Comparison of ENCODE assay signal across 8 cellular contexts in the genomic region with DNA sequence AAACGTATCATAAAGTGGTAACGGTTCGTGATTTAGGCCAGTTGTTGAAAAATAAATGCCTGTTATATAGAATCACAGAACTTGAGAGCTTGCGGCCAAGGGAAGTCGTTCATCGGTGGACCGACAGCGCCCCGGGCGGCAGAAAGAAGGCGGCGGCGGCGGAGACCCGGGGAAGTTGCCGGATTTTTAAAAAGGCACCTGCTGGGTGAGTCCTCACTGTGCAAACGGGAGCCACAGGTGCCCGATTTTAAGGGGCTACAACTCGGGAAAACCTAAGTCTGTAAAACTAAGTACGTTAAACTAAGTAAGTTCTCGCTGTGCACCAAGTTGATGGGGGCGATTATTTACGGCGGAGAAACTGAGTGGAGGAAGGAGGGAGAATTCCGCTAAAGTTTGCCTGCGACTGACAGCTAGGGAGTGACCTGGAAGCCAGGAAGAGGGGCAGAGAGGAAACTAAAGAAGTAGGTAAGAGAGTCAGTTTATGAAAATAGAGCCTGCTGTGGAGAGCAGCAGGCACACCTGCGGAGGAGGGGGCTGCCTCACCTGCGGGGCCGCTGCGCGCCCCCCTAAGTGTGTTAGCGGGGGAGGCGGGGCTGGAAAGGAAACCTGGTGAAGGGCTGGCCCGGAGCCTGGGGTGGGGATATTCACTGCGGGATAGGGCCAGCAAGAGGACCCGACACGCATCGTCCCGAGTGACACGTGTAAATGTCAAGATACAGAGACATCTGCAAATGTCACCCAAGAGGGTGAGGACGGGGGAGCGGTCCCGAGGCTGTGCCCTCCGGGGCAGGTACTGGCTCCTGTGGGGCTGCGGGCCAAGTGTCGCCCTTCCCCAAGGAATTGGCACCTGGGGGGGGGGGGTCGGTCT. TPM values are rescaled to one million over a fixed set of nuclear protein-coding genes. Genes with fewer than 3 reads are reported as not detected.
A peak's percentile ranks its signal among the peaks of the same experiment; 100 is the strongest.
DNase-seq lines count a peak whose midpoint lies in the region; ATAC-seq and TF ChIP-seq lines count a peak whose summit lies in the region.

No MANE protein-coding gene starts in this region.

- H3K27ac Mint-ChIP-seq in WTC11 = no peak overlapping the region

- H3K36me3 Mint-ChIP-seq in WTC11 = no peaks in the 10 kb centered on the region

- H3K9me2 ChIP-seq in HCT116 (ENCODE audit: insufficient read depth) = no peaks in the 10 kb centered on the region

- no peaks in the 10 kb centered on the region for H3K36me3 ChIP-seq in HCT116 (ENCODE audit: control insufficient read depth in 1 of 2, insufficient read depth in 2 of 2, low read length in 2 of 2)
- no peaks in the 10 kb centered on the region for H3K36me3 ChIP-seq in duodenal mucosa (ENCODE audit: control insufficient read depth in 1 of 2, insufficient read depth in 2 of 2, low read length in 2 of 2)
- no peaks in the 10 kb centered on the region for H3K36me3 ChIP-seq in right lobe of liver

- H3K27ac ChIP-seq in HCT116 (ENCODE audit: low read depth, low read length) (no peak overlapping the region), duodenal mucosa (ENCODE audit: low read depth, low read length) (no peak overlapping the region), right lobe of liver (no peak overlapping the region)

- H3K27me3 Mint-ChIP-seq in WTC11 (ENCODE audit: low read depth) = peaks cover 53% of the 10 kb centered on the region

- H3K27me3 ChIP-seq in HCT116 (ENCODE audit: insufficient read depth, low read length) = peaks cover 25% of the 10 kb centered on the region; the same call in 1 of the 2 replicates
- H3K27me3 ChIP-seq in duodenal mucosa (ENCODE audit: control insufficient read depth in 1 of 2, insufficient read depth in 2 of 2, low read length in 2 of 2) = peaks cover 6 to 12% of the 10 kb centered on the region in 2 donors
- H3K27me3 ChIP-seq in right lobe of liver = peaks cover 0 to 11% of the 10 kb centered on the region in 2 donors

- no TSS peak for BruUV-seq in HCT116 (replicated peaks; lab: Mats Ljungman, UMichigan)

- no peak overlapping the region for H3K9ac ChIP-seq in HCT116 (ENCODE audit: low read length)
- H3K9ac ChIP-seq in duodenal mucosa (ENCODE audit: low read depth in 1 of 2, low read length in 2 of 2) = no peak overlapping the region

- TF ChIP-seq POLR2A in HCT116 (IDR thresholded peaks at IDR 0.05; ENCODE audit: borderline replicate concordance, extremely low read depth, insufficient read depth, insufficient read length) = no peak
- TF ChIP-seq POLR2A in right lobe of liver (IDR thresholded peaks at IDR 0.05) = no peak

- H3K4me1 Mint-ChIP-seq in WTC11 = peaks cover 26% of the 10 kb centered on the region

- H3K9me3 ChIP-seq in HCT116 (ENCODE audit: control insufficient read depth in 1 of 2, insufficient read depth in 1 of 2, low read depth in 1 of 2, low read length in 2 of 2) (no peaks in the 10 kb centered on the region), duodenal mucosa (ENCODE audit: control insufficient read depth in 1 of 2, low read length in 2 of 2) (no peaks in the 10 kb centered on the region), right lobe of liver (no peaks in the 10 kb centered on the region)

- CTCF ChIA-PET in HCT116 (lab: Charles Lee) (interaction anchor here (1.0 to 1.3 kb wide), 2 partner anchors 8 to 453 kb away, joined by 3 read pairs; no protein-coding TSS in a partner anchor), WTC11 (lab: Charles Lee) (interaction anchor here (0.6 to 2.8 kb wide), 16 partner anchors 16 to 453 kb away, joined by 3 to 20 read pairs (median 3); no protein-coding TSS in a partner anchor)

- no peaks in the 10 kb centered on the region for H3K9me3 Mint-ChIP-seq in WTC11

- 1% methylated on average over 30 of the region's 47 CpGs for WGBS in right lobe of liver (ENCODE audit: insufficient coverage, low coverage, low lambda C conversion rate, missing lambda C conversion rate)

- RAD21 ChIA-PET in HCT116 (lab: Charles Lee; ENCODE audit: low non-redundant PET in 1 of 2, low total read pairs in 2 of 2, uncharacterized antibody in 2 of 2, unreplicated experiment in 2 of 2) = no interaction called here

- peak overlapping the region; percentile 86 for H3K4me3 Mint-ChIP-seq in WTC11

- peak; percentile 70 for ATAC-seq in HCT116
- ATAC-seq in WTC11 = peak; percentile 57
- peak; percentile 37 to 70 (median 58) for ATAC-seq in right lobe of liver

- no peaks in the 10 kb centered on the region for H3K4me1 ChIP-seq in HCT116 (ENCODE audit: control insufficient read depth in 1 of 2, insufficient read depth in 2 of 2, low read length in 2 of 2)
- H3K4me1 ChIP-seq in duodenal mucosa (ENCODE audit: control insufficient read depth in 1 of 2, insufficient read depth in 2 of 2, low read length in 2 of 2) = no peaks in the 10 kb centered on the region
- H3K4me1 ChIP-seq in right lobe of liver = peaks cover 0 to 10% (median 0%) of the 10 kb centered on the region in 4 donors

- intact Hi-C loops in HCT116 (cut with micrococcal nuclease) (loop anchor here (5.0 kb wide), 2 partner anchors 405 to 645 kb away; no protein-coding TSS in a partner anchor), right lobe of liver (cut with DNase I) (no loop called here)

- H3K4me3 ChIP-seq in HCT116 (replicated peaks in 1 of 2; ENCODE audit: low read depth in 1 of 2, low read length in 2 of 2) (no peak overlapping the region), duodenal mucosa (ENCODE audit: low read depth in 1 of 2, low read length in 2 of 2) (peak overlapping the region; percentile 42 to 51), right lobe of liver (peak overlapping the region in 2 of 3 donors; percentile 7 to 39)

- POLR2A ChIA-PET in HCT116 (lab: Charles Lee) (no interaction called here), WTC11 (lab: Charles Lee) (interaction anchor here (0.5 kb wide), 1 partner anchor 428 kb away, joined by 5 read pairs; no protein-coding TSS in a partner anchor)

- in situ Hi-C loops in KBM-7 (cut with MboI; ENCODE audit: low pct_unique_long_range_greater_than_20kb, low sequenced_read_pairs) = no loop called here

- H4K20me1 ChIP-seq in HCT116 (ENCODE audit: insufficient read depth) = no peaks in the 10 kb centered on the region

- peak; percentile 83 for DNase-seq in AG08396 (ENCODE audit: low spot score)
- DNase-seq in HCT116 (ENCODE audit: low read depth, low spot score) = no peak
- peak; percentile 80 for DNase-seq in WTC11 (ENCODE audit: low spot score)
- peak in 2 of 3 donors; percentile 52 to 58 for DNase-seq in right lobe of liver
- peak; percentile 32 to 38 for DNase-seq in stimulated activated CD4-positive, alpha-beta T cell treated with anti-CD3 and anti-CD28 coated beads, Interleukin-4, amount 100 ng/mL, for 48 hours (ENCODE audit: low read depth in 2 of 2)
- no peak for DNase-seq in COLO829 (ENCODE audit: low spot score)
- DNase-seq in KBM-7 = no peak

- no peaks in the 10 kb centered on the region for H3K79me2 ChIP-seq in HCT116 (ENCODE audit: insufficient read depth, low read length)

- no peak overlapping the region for H3K4me2 ChIP-seq in HCT116 (ENCODE audit: low read length)

- TF ChIP-seq CTCF in HCT116 (IDR thresholded peaks at IDR 0.05 in 2 of 3, conservative IDR thresholded peaks at IDR 0.05 in 1 of 3; ENCODE audit: borderline replicate concordance in 1 of 3, insufficient read depth in 1 of 3, low read depth in 2 of 3, low read length in 2 of 3) (peak; percentile 24 to 54 (median 40); a peak in 4 of 6 replicates), WTC11 (IDR thresholded peaks at IDR 0.05) (peak; percentile 67), right lobe of liver (IDR thresholded peaks at IDR 0.05) (peak; percentile 28 to 57 (median 50))

- peak; percentile 55 for TF ChIP-seq RAD21 in HCT116 (IDR thresholded peaks at IDR 0.05; ENCODE audit: low read depth)

- no peak overlapping the region for H2AFZ ChIP-seq in HCT116 (ENCODE audit: low read depth, low read length, poor library complexity, severe bottlenecking)

TF ChIP-seq in HCT116, 20 proteins besides CTCF, POLR2A, EP300 and RAD21 (continues in another document):
- TF ChIP-seq EZH2 (IDR thresholded peaks at IDR 0.05) (no peak), EZH2phosphoT487 (IDR thresholded peaks at IDR 0.05; ENCODE audit: borderline replicate concordance) (no peak), SRF (IDR thresholded peaks at IDR 0.05; ENCODE audit: low read depth) (no peak), FOSL1 (IDR thresholded peaks at IDR 0.05; ENCODE audit: low read depth) (no peak), ZFX (IDR thresholded peaks at IDR 0.05) (no peak), CBX3 (IDR thresholded peaks at IDR 0.05; ENCODE audit: low read depth) (no peak), TCF7L2 (IDR thresholded peaks at IDR 0.05; ENCODE audit: borderline replicate concordance, extremely low read depth, insufficient read depth, insufficient read length) (no peak), CEBPB (IDR thresholded peaks at IDR 0.05; ENCODE audit: low read depth) (no peak)
- TF ChIP-seq, protein P1, sequence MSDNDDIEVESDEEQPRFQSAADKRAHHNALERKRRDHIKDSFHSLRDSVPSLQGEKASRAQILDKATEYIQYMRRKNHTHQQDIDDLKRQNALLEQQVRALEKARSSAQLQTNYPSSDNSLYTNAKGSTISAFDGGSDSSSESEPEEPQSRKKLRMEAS (IDR thresholded peaks at IDR 0.05) = no peak

TF ChIP-seq in WTC11, 78 proteins besides CTCF, POLR2A, EP300 and RAD21 (continues in another document):
- TF ChIP-seq, protein P2, sequence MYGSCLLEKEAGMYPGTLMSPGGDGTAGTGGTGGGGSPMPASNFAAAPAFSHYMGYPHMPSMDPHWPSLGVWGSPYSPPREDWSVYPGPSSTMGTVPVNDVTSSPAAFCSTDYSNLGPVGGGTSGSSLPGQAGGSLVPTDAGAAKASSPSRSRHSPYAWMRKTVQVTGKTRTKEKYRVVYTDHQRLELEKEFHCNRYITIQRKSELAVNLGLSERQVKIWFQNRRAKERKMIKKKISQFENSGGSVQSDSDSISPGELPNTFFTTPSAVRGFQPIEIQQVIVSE (CRISPR knock-in tag; IDR thresholded peaks at IDR 0.05; ENCODE audit: borderline replicate concordance) = no peak
- TF ChIP-seq NR2C2 (CRISPR knock-in tag; IDR thresholded peaks at IDR 0.05) (no peak), CBFB (CRISPR knock-in tag; IDR thresholded peaks at IDR 0.05; ENCODE audit: low read depth) (no peak), TCF7 (CRISPR knock-in tag; IDR thresholded peaks at IDR 0.05; ENCODE audit: low read depth) (no peak), ELF4 (CRISPR knock-in tag; IDR thresholded peaks at IDR 0.05; ENCODE audit: low read depth) (no peak)
- TF ChIP-seq, protein P3, sequence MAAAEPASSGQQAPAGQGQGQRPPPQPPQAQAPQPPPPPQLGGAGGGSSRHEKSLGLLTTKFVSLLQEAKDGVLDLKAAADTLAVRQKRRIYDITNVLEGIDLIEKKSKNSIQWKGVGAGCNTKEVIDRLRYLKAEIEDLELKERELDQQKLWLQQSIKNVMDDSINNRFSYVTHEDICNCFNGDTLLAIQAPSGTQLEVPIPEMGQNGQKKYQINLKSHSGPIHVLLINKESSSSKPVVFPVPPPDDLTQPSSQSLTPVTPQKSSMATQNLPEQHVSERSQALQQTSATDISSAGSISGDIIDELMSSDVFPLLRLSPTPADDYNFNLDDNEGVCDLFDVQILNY (CRISPR knock-in tag; IDR thresholded peaks at IDR 0.05) = 0 out of 2 replicates have a peak, but pooled peaks have one; percentile 15

RNA-seq across cellular contexts. Expression of a gene that starts 1.0 kb away (rescaled TPM):
- total RNA-seq in HCT116 (2021; ENCODE audit: unreplicated experiment) = not detected
- 0.01 TPM in 1 of 2 replicates, not detected in the other for polyA plus RNA-seq in HCT116 (2012)
- total RNA-seq in WTC11 (2021) = 0.22 to 0.46 TPM (median 0.34 TPM) in 3 replicates
- total RNA-seq in right lobe of liver = 1 to 10 TPM in 1 of 6 experiments, under 1 TPM in 3, not detected in 2; 0.06 to 1.3 (median 0.48) TPM

Comparison
In these comparisons a context has a peak if more than half of its experiments do, and no peak if none do; other contexts are left out.
1. DNase-seq: peak in AG08396 (single experiment), WTC11 (single experiment), right lobe of liver (2 of 3) and stimulated activated CD4-positive, alpha-beta T cell treated with anti-CD3 and anti-CD28 coated beads, Interleukin-4, amount 100 ng/mL, for 48 hours (2 of 2); none in HCT116 (single experiment), COLO829 (single experiment) and KBM-7 (single experiment).
2. H3K4me3 ChIP-seq: peak in duodenal mucosa (2 of 2) and right lobe of liver (2 of 3); none in HCT116 (0 of 2).
3. Peak in every context shown above with its lines, with median percentiles within 50 percentile points of each other: ATAC-seq and CTCF ChIP-seq.